Comparison of ENCODE assay signal across 18 cellular contexts in the genomic region with DNA sequence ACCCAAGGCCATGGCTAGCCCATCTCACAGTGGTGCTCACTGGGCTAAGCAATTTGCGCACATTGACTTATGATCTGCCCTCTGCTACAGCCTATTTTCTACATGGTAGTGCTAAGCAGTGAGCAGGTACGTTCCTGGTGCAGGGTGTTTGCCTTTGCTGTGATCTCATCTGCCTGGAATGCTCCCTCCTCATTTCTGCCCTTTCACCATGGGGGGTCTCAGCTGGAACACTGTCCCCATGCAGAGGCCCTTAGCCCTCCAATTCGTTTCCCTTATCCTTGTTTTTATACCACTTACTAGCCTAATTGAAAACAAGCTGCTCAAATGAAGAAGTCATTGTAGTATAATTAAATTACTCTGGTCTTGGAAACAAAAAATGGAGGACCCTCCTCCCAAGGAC. TPM values are rescaled to one million over a fixed set of nuclear protein-coding genes. Genes with fewer than 3 reads are reported as not detected.
DNase-seq lines count a peak whose midpoint lies in the region; ATAC-seq and TF ChIP-seq lines count a peak whose summit lies in the region.
"Had no signal": no experiment of that assay in that cellular context is flagged by ENCODE, and none has a peak within 500 bp of the region (broad histone marks: within the 10 kb centered on the region; RNA-seq: fewer than 3 reads in every experiment).

No MANE protein-coding gene starts in this region.

- H3K4me3 ChIP-seq in breast epithelium (no peak overlapping the region), Panc1 (ENCODE audit: low read depth in 2 of 2, low read length in 2 of 2) (no peak overlapping the region), iPS-18a (ENCODE audit: low read length) (peak overlapping the region; percentile 84), BE2C (ENCODE audit: low read depth, low read length) (no peak overlapping the region)
- H3K4me3 ChIP-seq in effector memory CD4-positive, alpha-beta T cell (ENCODE audit: insufficient read depth, low read depth, low read length, poor library complexity, severe bottlenecking): no peak overlapping the region
- H3K4me3 ChIP-seq: cardiac muscle cell, Peyer's patch, stomach had no signal

- no peak for TF ChIP-seq POLR2A in breast epithelium (IDR thresholded peaks at IDR 0.05)

- H3K27me3 ChIP-seq in breast epithelium (peaks cover 0 to 13% of the 10 kb centered on the region in 2 donors), Panc1 (ENCODE audit: control insufficient read depth, insufficient read depth, low read length) (peaks cover 4% of the 10 kb centered on the region), iPS-18a (ENCODE audit: control insufficient read depth, insufficient read depth, low read length) (no peaks in the 10 kb centered on the region), BE2C (peaks cover 26% of the 10 kb centered on the region)
- peaks cover 17% of the 10 kb centered on the region for H3K27me3 ChIP-seq in effector memory CD4-positive, alpha-beta T cell (replicated peaks; ENCODE audit: control insufficient read depth, insufficient read depth, low read length, poor library complexity, severe bottlenecking)
- H3K27me3 ChIP-seq: cardiac muscle cell, Peyer's patch had no signal

- CTCF ChIA-PET in Panc1 (lab: Charles Lee): interaction anchor here (0.9 kb wide), 1 partner anchor 927 kb away, joined by 3 read pairs; no protein-coding TSS in a partner anchor

- H3K9me3 ChIP-seq in breast epithelium: no peaks in the 10 kb centered on the region
- H3K9me3 ChIP-seq in Panc1 (ENCODE audit: control insufficient read depth, insufficient read depth, low read depth, low read length): no peaks in the 10 kb centered on the region
- no peaks in the 10 kb centered on the region for H3K9me3 ChIP-seq in iPS-18a (ENCODE audit: control insufficient read depth, low read depth, low read length)
- no peaks in the 10 kb centered on the region for H3K9me3 ChIP-seq in BE2C
- H3K9me3 ChIP-seq in effector memory CD4-positive, alpha-beta T cell (ENCODE audit: control insufficient read depth, low read length): no peaks in the 10 kb centered on the region
- H3K9me3 ChIP-seq: Peyer's patch, stomach had no signal

- intact Hi-C loops in breast epithelium (cut with DNase I; ENCODE audit: low total_unique reads) (no loop called here), Panc1 (cut with micrococcal nuclease; ENCODE audit: unreplicated experiment) (no loop called here)

- in situ Hi-C loops in T47D (cut with HindIII; ENCODE audit: low pct_unique_long_range_greater_than_20kb, low sequenced_read_pairs) (no loop called here), Panc1 (cut with HindIII; ENCODE audit: low pct_unique_long_range_greater_than_20kb, low sequenced_read_pairs) (no loop called here)

- H3K4me1 ChIP-seq in breast epithelium (no peaks in the 10 kb centered on the region), Panc1 (ENCODE audit: control insufficient read depth, insufficient read depth, low read length) (no peaks in the 10 kb centered on the region), iPS-18a (ENCODE audit: control insufficient read depth, low read depth, low read length) (peaks cover 25% of the 10 kb centered on the region), BE2C (no peaks in the 10 kb centered on the region)
- H3K4me1 ChIP-seq in effector memory CD4-positive, alpha-beta T cell (ENCODE audit: control insufficient read depth, insufficient read depth, low read length, poor library complexity, severe bottlenecking): no peaks in the 10 kb centered on the region
- H3K4me1 ChIP-seq: foreskin keratinocyte, Peyer's patch had no signal

- no peak overlapping the region for H3K9ac ChIP-seq in iPS-18a (ENCODE audit: low read length)

- peak; percentile 29 to 64 for DNase-seq in T47D (ENCODE audit: low read depth in 1 of 2, low spot score in 1 of 2)
- DNase-seq in breast epithelium (ENCODE audit: low spot score in 2 of 2): no peak
- DNase-seq in Panc1 (ENCODE audit: low read depth, low spot score): no peak
- no peak for DNase-seq in NCI-H82 (lab: John Stamatoyannopoulos, UW)
- no peak for DNase-seq in BE2C
- no peak for DNase-seq in effector memory CD4-positive, alpha-beta T cell
- DNase-seq: activated naive CD4-positive, alpha-beta T cell treated with anti-CD3 and anti-CD28 coated beads for 36 hours; DND-41; foreskin keratinocyte; MM.1S; NCI-H226; Peyer's patch; posterior cingulate gyrus; stomach; SW 1271 had no signal

- ATAC-seq in Panc1 (0 out of 2 replicates have a peak, but pooled peaks have one; percentile 45), GM18867 (IDR thresholded peaks at IDR 0.05; ENCODE audit: unreplicated experiment) (no peak)
- ATAC-seq: foreskin keratinocyte had no signal

- POLR2A ChIA-PET in Panc1 (lab: Charles Lee): interaction anchor here (0.5 kb wide), 1 partner anchor 14 kb away, joined by 4 read pairs; no protein-coding TSS in a partner anchor

- TF ChIP-seq CTCF in breast epithelium (IDR thresholded peaks at IDR 0.05) (no peak), Panc1 (IDR thresholded peaks at IDR 0.05) (no peak), BE2C (IDR thresholded peaks at IDR 0.05; ENCODE audit: low read depth, low read length) (no peak)

- BruUV-seq in Panc1 (replicated peaks; lab: Mats Ljungman, UMichigan): no TSS peak

- H3K27ac ChIP-seq in breast epithelium (no peak overlapping the region), Panc1 (ENCODE audit: low read length) (no peak overlapping the region), iPS-18a (ENCODE audit: low read length) (no peak overlapping the region)
- H3K27ac ChIP-seq in effector memory CD4-positive, alpha-beta T cell (ENCODE audit: insufficient read depth, low read length, poor library complexity, severe bottlenecking): no peak overlapping the region
- H3K27ac ChIP-seq: cardiac muscle cell, foreskin keratinocyte, Peyer's patch, stomach had no signal

- H3K36me3 ChIP-seq in breast epithelium (no peaks in the 10 kb centered on the region), Panc1 (ENCODE audit: control insufficient read depth, insufficient read depth, low read length) (no peaks in the 10 kb centered on the region; the same call in 1 of the 2 replicates), iPS-18a (ENCODE audit: control insufficient read depth, low read depth, low read length) (peaks cover 11% of the 10 kb centered on the region), BE2C (no peaks in the 10 kb centered on the region)
- no peaks in the 10 kb centered on the region for H3K36me3 ChIP-seq in effector memory CD4-positive, alpha-beta T cell (ENCODE audit: control insufficient read depth, insufficient read depth, low read length)
- H3K36me3 ChIP-seq: cardiac muscle cell, Peyer's patch, stomach had no signal

RNA-seq across cellular contexts. Expression of gene B3GALT5, which starts 2.0 kb away (rescaled TPM):
- total RNA-seq in breast epithelium (1 to 10 TPM in 2 of 3 donors, not detected in 1; 2.3 to 2.9 TPM), Panc1 (2021; ENCODE audit: unreplicated experiment) (0.10 TPM)
- polyA plus RNA-seq in Panc1 (2012; ENCODE audit: insufficient read length): not detected
- 0.06 TPM for polyA plus RNA-seq in BE2C (2012; ENCODE audit: insufficient read depth, insufficient read length, low read depth)
- total RNA-seq: activated naive CD4-positive, alpha-beta T cell treated with anti-CD3 and anti-CD28 coated beads for 36 hours; foreskin keratinocyte had no signal
- polyA plus RNA-seq: foreskin keratinocyte had no signal

Comparison
In these comparisons a context has a peak if more than half of its experiments do, and no peak if none do; other contexts are left out.
1. DNase-seq: peak in T47D (2 of 2); none in breast epithelium (0 of 2), Panc1 (single experiment), NCI-H82 (single experiment), BE2C (single experiment) and effector memory CD4-positive, alpha-beta T cell (0 of 3).